Comparison of ENCODE assay signal across 26 cellular contexts in the genomic region with DNA sequence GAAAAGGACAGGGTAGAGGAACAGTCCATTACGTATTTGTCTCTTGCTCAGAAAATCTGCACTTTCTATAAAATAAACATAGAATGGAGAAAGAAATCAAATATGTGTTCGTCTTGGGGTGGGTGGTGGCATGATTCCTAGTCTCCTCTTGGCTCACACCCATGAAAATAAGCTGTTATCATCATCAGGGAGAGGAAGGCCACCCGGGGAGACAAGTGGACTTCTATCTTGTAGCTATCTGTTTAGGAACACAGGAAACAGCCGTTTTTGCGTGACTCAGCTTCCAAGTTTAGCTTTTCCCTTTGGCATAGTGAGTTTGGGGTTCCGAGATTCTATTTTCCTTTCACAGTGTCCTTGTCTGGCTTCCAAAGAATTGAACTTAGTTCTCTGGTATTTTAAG.
"Had no signal": no experiment of that assay in that cellular context is flagged by ENCODE, and none has a peak within 500 bp of the region (broad histone marks: within the 10 kb centered on the region; RNA-seq: fewer than 3 reads in every experiment).

No MANE protein-coding gene starts in this region.

- ATAC-seq: activated CD8-positive, alpha-beta T cell treated with anti-CD3 and anti-CD28 coated beads, Interleukin-2, amount 10 ng/mL, durations not matched to agents 7 days and 5 days; gastroesophageal sphincter; left colon; natural killer cell treated with Interleukin-12 subunit alpha and Interleukin-12 subunit beta and Interleukin-15 and Interleukin-18, amount 100 ng/mL, for 72 hours; stimulated activated naive CD8-positive, alpha-beta T cell treated with anti-CD3 and anti-CD28 coated beads, Interleukin-15, amount 100 ng/mL, for 72 hours had no signal

- H3K4me3 Mint-ChIP-seq: activated CD8-positive, alpha-beta T cell treated with anti-CD3 and anti-CD28 coated beads, Interleukin-2, amount 10 ng/mL, durations not matched to agents 7 days and 5 days; activated naive CD8-positive, alpha-beta T cell; central memory CD8-positive, alpha-beta T cell; mesothelial cell of epicardium; natural killer cell treated with Interleukin-12 subunit alpha and Interleukin-12 subunit beta and Interleukin-15 and Interleukin-18, amount 100 ng/mL, for 72 hours; stimulated activated effector memory CD8-positive, alpha-beta T cell treated with anti-CD3 and anti-CD28 coated beads, Interleukin-12 subunit alpha, Interleukin-12 subunit beta, amount 100 ng/mL, for 72 hours; stimulated activated naive CD8-positive, alpha-beta T cell treated with anti-CD3 and anti-CD28 coated beads, Interleukin-15, amount 100 ng/mL, for 72 hours had no signal

- H3K4me1 Mint-ChIP-seq: central memory CD8-positive, alpha-beta T cell; mesothelial cell of epicardium; stimulated activated effector memory CD8-positive, alpha-beta T cell treated with anti-CD3 and anti-CD28 coated beads, Interleukin-12 subunit alpha, Interleukin-12 subunit beta, amount 100 ng/mL, for 72 hours; stimulated activated naive CD8-positive, alpha-beta T cell treated with anti-CD3 and anti-CD28 coated beads, Interleukin-15, amount 100 ng/mL, for 72 hours had no signal

- H3K36me3 ChIP-seq: adrenal gland, ascending aorta, colonic mucosa, gastroesophageal sphincter, right lobe of liver, suprapubic skin, tibial nerve, uterus, WERI-Rb-1 had no signal

- H3K9me3 ChIP-seq: adrenal gland, ascending aorta, colonic mucosa, uterus had no signal

- H3K27ac ChIP-seq: adrenal gland, ascending aorta, colonic mucosa, epithelial cell of prostate, gastroesophageal sphincter, parathyroid adenoma, right lobe of liver, suprapubic skin, tibial nerve, uterus, WERI-Rb-1 had no signal

- H2AFZ ChIP-seq: parathyroid adenoma had no signal

- H3K27me3 ChIP-seq: adrenal gland, ascending aorta, colonic mucosa, right lobe of liver, uterus had no signal

- H3K4me1 ChIP-seq: adrenal gland, ascending aorta, colonic mucosa, gastroesophageal sphincter, parathyroid adenoma, right lobe of liver, suprapubic skin, tibial nerve, uterus had no signal

- H3K79me2 ChIP-seq: parathyroid adenoma had no signal

- H3K4me3 ChIP-seq: adrenal gland, ascending aorta, colonic mucosa, gastroesophageal sphincter, lung, right lobe of liver, suprapubic skin, tibial nerve, uterus had no signal

- H3K36me3 Mint-ChIP-seq: activated naive CD8-positive, alpha-beta T cell; mesothelial cell of epicardium; stimulated activated effector memory CD8-positive, alpha-beta T cell treated with anti-CD3 and anti-CD28 coated beads, Interleukin-12 subunit alpha, Interleukin-12 subunit beta, amount 100 ng/mL, for 72 hours had no signal

- H3K27ac Mint-ChIP-seq: activated CD8-positive, alpha-beta T cell treated with anti-CD3 and anti-CD28 coated beads, Interleukin-2, amount 10 ng/mL, durations not matched to agents 7 days and 5 days; activated naive CD8-positive, alpha-beta T cell; mesothelial cell of epicardium; natural killer cell treated with Interleukin-12 subunit alpha and Interleukin-12 subunit beta and Interleukin-15 and Interleukin-18, amount 100 ng/mL, for 72 hours; stimulated activated effector memory CD8-positive, alpha-beta T cell treated with anti-CD3 and anti-CD28 coated beads, Interleukin-12 subunit alpha, Interleukin-12 subunit beta, amount 100 ng/mL, for 72 hours; stimulated activated naive CD8-positive, alpha-beta T cell treated with anti-CD3 and anti-CD28 coated beads, Interleukin-15, amount 100 ng/mL, for 72 hours had no signal

- DNase-seq: activated CD4-positive, alpha-beta T cell treated with anti-CD3 and anti-CD28 coated beads, Interleukin-2, amount 50 U/mL, for 1 hour; activated CD4-positive, CD25-positive, alpha-beta regulatory T cell treated with anti-CD3 and anti-CD28 coated beads, Interleukin-2, amount 50 U/mL, for 72 hours; activated CD8-positive, alpha-beta T cell treated with anti-CD3 and anti-CD28 coated beads, Interleukin-2, amount 10 ng/mL, durations not matched to agents 7 days and 5 days; activated gamma-delta T cell treated with Interleukin-2 at 50 U/mL for 16 hours; colonic mucosa; left colon; right lobe of liver; small intestine; stimulated activated CD4-positive, alpha-beta T cell treated with anti-CD3 and anti-CD28 coated beads, Interleukin-2, amount 100 ng/mL, for 24 hours; stimulated activated naive CD8-positive, alpha-beta T cell treated with anti-CD3 and anti-CD28 coated beads, Interleukin-15, amount 100 ng/mL, for 72 hours; T-helper 1 cell; uterus; WERI-Rb-1 had no signal

- H3K9ac ChIP-seq: parathyroid adenoma had no signal
